In the genomic region with DNA sequence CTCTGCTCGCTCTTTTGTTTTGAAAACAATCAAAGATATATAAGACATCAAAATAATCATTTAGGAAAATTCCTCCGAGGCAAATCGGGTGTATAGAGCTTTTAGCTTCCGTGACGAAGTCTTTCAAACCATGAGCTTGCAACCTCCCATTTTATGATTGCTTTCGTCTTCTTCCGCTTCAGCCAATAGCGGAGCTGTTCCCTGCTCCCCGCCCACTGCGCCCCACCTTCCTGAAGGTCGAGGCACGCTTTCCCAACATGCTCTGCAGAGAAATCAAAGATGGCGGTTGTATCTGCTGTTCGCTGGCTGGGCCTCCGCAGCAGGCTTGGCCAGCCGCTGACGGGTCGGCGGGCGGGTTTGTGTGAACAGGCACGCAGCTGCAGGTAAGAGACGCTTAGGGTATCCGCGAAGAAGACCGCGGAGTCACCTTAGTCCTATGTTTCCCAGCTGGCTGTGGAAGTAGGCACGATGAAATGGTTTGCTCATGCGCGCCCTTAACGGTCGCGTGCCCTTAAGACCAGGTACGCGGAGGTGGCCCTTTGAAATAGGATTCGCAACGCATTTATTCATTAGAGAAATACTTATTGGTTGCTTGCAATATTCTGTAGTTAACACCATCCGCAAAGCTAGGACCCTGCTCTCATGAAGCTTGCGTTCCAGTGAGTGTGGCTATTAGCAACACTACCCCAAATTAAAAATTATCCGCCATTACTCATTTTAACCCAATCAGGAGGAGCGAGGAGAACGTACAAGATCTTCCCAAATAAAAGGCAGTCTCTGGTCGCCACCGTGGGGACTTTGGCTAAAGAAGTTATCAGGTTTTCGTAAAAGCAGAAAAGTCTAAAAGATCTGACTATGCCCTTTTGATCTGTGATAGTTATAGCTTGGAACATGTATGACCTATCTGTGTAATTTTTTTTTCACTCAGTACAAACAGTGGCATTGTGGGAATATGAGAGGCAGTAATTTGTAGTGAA, we compare ENCODE assay signal across 8 cellular contexts. TPM values are rescaled to one million over a fixed set of nuclear protein-coding genes. Genes with fewer than 3 reads are reported as not detected.
A peak's percentile ranks its signal among the peaks of the same experiment; 100 is the strongest.
DNase-seq lines count a peak whose midpoint lies in the region; ATAC-seq and TF ChIP-seq lines count a peak whose summit lies in the region.

TSS of gene PTCD3 (plus strand) at position 267 of the 977 bp plus-strand sequence. CDS start at position 280, 13 bp downstream.

- peak; percentile 91 for ATAC-seq in HG02588 (IDR thresholded peaks at IDR 0.05; ENCODE audit: unreplicated experiment)
- peak; percentile 91 to 93 for ATAC-seq in activated naive CD4-positive, alpha-beta T cell treated with anti-CD3 and anti-CD28 coated beads, Interleukin-2, amount 50 U/mL, for 72 hours

- peak within 1 kb of the TSS; percentile 96 to 100 for H3K27ac Mint-ChIP-seq in activated naive CD4-positive, alpha-beta T cell treated with anti-CD3 and anti-CD28 coated beads, Interleukin-2, amount 50 U/mL, for 72 hours

- intact Hi-C loops in testis (cut with DNase I; ENCODE audit: low total_unique reads) = no loop called here

- peak in 1 of 3 experiments; percentile 9 for TF ChIP-seq CTCF in testis (IDR thresholded peaks at IDR 0.05)

- no peaks in the 10 kb centered on the region for H3K36me3 ChIP-seq in testis (ENCODE audit: low read depth, missing control alignments)

- no peaks in the 10 kb centered on the region for H3K9me3 Mint-ChIP-seq in activated naive CD4-positive, alpha-beta T cell treated with anti-CD3 and anti-CD28 coated beads, Interleukin-2, amount 50 U/mL, for 72 hours

- DNase-seq in NCI-H1092 treated with DMSO at 0.1 percent for 48 hours (lab: John Stamatoyannopoulos, UW) (peak; percentile 95), SKM-1 (lab: John Stamatoyannopoulos, UW; ENCODE audit: unreplicated experiment) (peak; percentile 99), glomerular endothelial cell (ENCODE audit: extremely low read depth, low read depth, low spot score) (peak; percentile 85), occipital lobe (lab: John Stamatoyannopoulos, UW) (peak; percentile 92), testis (peak; percentile 98)
- DNase-seq in activated naive CD4-positive, alpha-beta T cell treated with anti-CD3 and anti-CD28 coated beads, Interleukin-2, amount 50 U/mL, for 72 hours (ENCODE audit: low spot score in 2 of 2) = peak; percentile 88 to 91

- TF ChIP-seq POLR2A in testis (IDR thresholded peaks at IDR 0.05) = no peak

- H3K4me3 ChIP-seq in GM08714 (ENCODE audit: low read length) (peak within 1 kb of the TSS; percentile 83), testis (peak within 1 kb of the TSS; percentile 77 to 79)

- H3K9me3 ChIP-seq in testis = no peaks in the 10 kb centered on the region

- 0 to 1% methylated on average over 37 to 44 of the region's 44 CpGs for WGBS in testis, 2 donors

- H3K27ac ChIP-seq in testis = peak within 1 kb of the TSS; percentile 72 to 90

- H3K4me1 ChIP-seq in testis = peaks cover 19% of the 10 kb centered on the region

- peaks cover 52 to 55% of the 10 kb centered on the region in 2 donors for H3K36me3 Mint-ChIP-seq in activated naive CD4-positive, alpha-beta T cell treated with anti-CD3 and anti-CD28 coated beads, Interleukin-2, amount 50 U/mL, for 72 hours

- H3K27me3 ChIP-seq in testis = no peaks in the 10 kb centered on the region

RNA-seq across cellular contexts. Expression of gene PTCD3, which starts in this region (rescaled TPM):
- 100 to 1,000 TPM; 193 to 230 TPM for total RNA-seq in activated naive CD4-positive, alpha-beta T cell treated with anti-CD3 and anti-CD28 coated beads, Interleukin-2, amount 50 U/mL, for 72 hours
- total RNA-seq in glomerular endothelial cell (30.8 and 106 TPM in 2 replicates), occipital lobe (114 TPM), testis (100 to 1,000 TPM; 167 to 213 TPM)
- polyA plus RNA-seq in testis (ENCODE audit: insufficient read depth, low read depth, low replicate concordance) = 120 TPM

Comparison
In these comparisons a context has a peak if more than half of its experiments do, and no peak if none do; other contexts are left out.
1. Peak in every context shown above with its lines: DNase-seq, ATAC-seq, H3K4me3 ChIP-seq and H3K27ac ChIP-seq.